Comparison of ENCODE assay signal across 22 cellular contexts in the genomic region with DNA sequence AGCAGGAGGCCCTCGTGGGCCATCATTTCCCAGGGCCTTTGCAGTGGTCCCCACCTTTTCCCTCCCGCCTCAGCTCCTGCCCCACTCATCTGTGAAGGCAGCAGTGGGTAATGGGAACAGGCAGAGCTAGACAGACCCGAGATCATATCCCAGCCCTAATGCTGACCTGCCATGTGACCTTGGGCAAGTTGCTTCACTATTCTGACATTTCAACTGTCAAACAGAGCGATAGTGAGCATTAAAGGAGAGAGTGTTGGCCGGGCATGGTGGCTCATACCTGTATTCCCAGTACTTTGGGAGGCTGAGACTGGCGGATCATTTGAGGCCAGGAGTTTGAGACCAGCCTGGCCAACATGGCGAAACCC. TPM values are rescaled to one million over a fixed set of nuclear protein-coding genes. Genes with fewer than 3 reads are reported as not detected.
A peak's percentile ranks its signal among the peaks of the same experiment; 100 is the strongest.
DNase-seq lines count a peak whose midpoint lies in the region; ATAC-seq, FAIRE-seq and TF ChIP-seq lines count a peak whose summit lies in the region.
"Had no signal": no experiment of that assay in that cellular context is flagged by ENCODE, and none has a peak within 500 bp of the region (broad histone marks: within the 10 kb centered on the region; RNA-seq: fewer than 3 reads in every experiment).

No MANE protein-coding gene starts in this region.

- H3K36me3 ChIP-seq in left lung: peaks cover 0 to 1% of the 10 kb centered on the region in 2 donors
- H3K36me3 ChIP-seq: prostate gland, SJCRH30, WERI-Rb-1 had no signal

- FAIRE-seq in H54 (lab: Jason Lieb, UNC): no peak
- FAIRE-seq: bronchial epithelial cell, colon, G401.6, H1, RCC 7860 had no signal

- H3K4me3 Mint-ChIP-seq in activated CD8-positive, alpha-beta T cell treated with anti-CD3 and anti-CD28 coated beads for 36 hours: peak overlapping the region; percentile 28
- H3K4me3 Mint-ChIP-seq in activated CD8-positive, alpha-beta T cell treated with anti-CD3 and anti-CD28 coated beads, Interleukin-2, amount 10 ng/mL, durations not matched to agents 7 days and 5 days: no peak overlapping the region
- no peak overlapping the region for H3K4me3 Mint-ChIP-seq in activated CD4-positive, alpha-beta memory T cell treated with anti-CD3 and anti-CD28 coated beads for 36 hours
- no peak overlapping the region for H3K4me3 Mint-ChIP-seq in T-helper 17 cell
- H3K4me3 Mint-ChIP-seq: B cell had no signal

- no peaks in the 10 kb centered on the region for H3K27me3 ChIP-seq in HL-60 (ENCODE audit: insufficient read depth, poor library complexity, severe bottlenecking)
- no peaks in the 10 kb centered on the region for H3K27me3 ChIP-seq in left lung
- H3K27me3 ChIP-seq: SJCRH30 had no signal

- H3K9me3 ChIP-seq in left lung (no peaks in the 10 kb centered on the region), T-helper 17 cell (ENCODE audit: control insufficient read depth, low read length, poor library complexity, severe bottlenecking) (no peaks in the 10 kb centered on the region)
- H3K9me3 ChIP-seq: prostate gland, SJCRH30 had no signal

- peak; percentile 5 for ATAC-seq in activated CD8-positive, alpha-beta T cell treated with anti-CD3 and anti-CD28 coated beads for 36 hours
- no peak for ATAC-seq in activated CD8-positive, alpha-beta T cell treated with anti-CD3 and anti-CD28 coated beads, Interleukin-2, amount 10 ng/mL, durations not matched to agents 7 days and 5 days
- ATAC-seq in left lung: peak; percentile 32
- no peak for ATAC-seq in T-helper 17 cell

- peaks cover 0 to 33% of the 10 kb centered on the region in 2 donors for H3K4me1 ChIP-seq in left lung
- H3K4me1 ChIP-seq: prostate gland, SJCRH30 had no signal

- peaks cover 68% of the 10 kb centered on the region for H3K4me1 Mint-ChIP-seq in activated CD8-positive, alpha-beta T cell treated with anti-CD3 and anti-CD28 coated beads for 36 hours (ENCODE audit: low read depth)
- H3K4me1 Mint-ChIP-seq in activated CD8-positive, alpha-beta T cell treated with anti-CD3 and anti-CD28 coated beads, Interleukin-2, amount 10 ng/mL, durations not matched to agents 7 days and 5 days (ENCODE audit: low read depth): peaks cover 32% of the 10 kb centered on the region
- H3K4me1 Mint-ChIP-seq in activated CD4-positive, alpha-beta memory T cell treated with anti-CD3 and anti-CD28 coated beads for 36 hours (ENCODE audit: low read depth): peaks cover 58% of the 10 kb centered on the region
- peaks cover 24% of the 10 kb centered on the region for H3K4me1 Mint-ChIP-seq in T-helper 17 cell
- H3K4me1 Mint-ChIP-seq: B cell had no signal

- peak overlapping the region; percentile 89 for H3K27ac Mint-ChIP-seq in activated CD8-positive, alpha-beta T cell treated with anti-CD3 and anti-CD28 coated beads for 36 hours
- H3K27ac Mint-ChIP-seq in activated CD8-positive, alpha-beta T cell treated with anti-CD3 and anti-CD28 coated beads, Interleukin-2, amount 10 ng/mL, durations not matched to agents 7 days and 5 days: no peak overlapping the region
- peak overlapping the region; percentile 89 for H3K27ac Mint-ChIP-seq in activated CD4-positive, alpha-beta memory T cell treated with anti-CD3 and anti-CD28 coated beads for 36 hours
- H3K27ac Mint-ChIP-seq in T-helper 17 cell: no peak overlapping the region
- H3K27ac Mint-ChIP-seq: B cell had no signal

- POLR2A ChIA-PET in activated CD8-positive, alpha-beta T cell treated with anti-CD3 and anti-CD28 coated beads for 36 hours (lab: Charles Lee): interaction anchor here (0.8 to 2.9 kb wide), 9 partner anchors 10 to 284 kb away, joined by 3 to 16 read pairs (median 6); a partner anchor contains a TSS
- POLR2A ChIA-PET in activated CD8-positive, alpha-beta T cell treated with anti-CD3 and anti-CD28 coated beads, Interleukin-2, amount 10 ng/mL, durations not matched to agents 7 days and 5 days (lab: Charles Lee): no interaction called here
- POLR2A ChIA-PET in activated CD4-positive, alpha-beta memory T cell treated with anti-CD3 and anti-CD28 coated beads for 36 hours (lab: Charles Lee): interaction anchor here (0.9 to 2.7 kb wide), 10 partner anchors 11 to 283 kb away, joined by 3 to 17 read pairs (median 4); a partner anchor contains a TSS

- H3K9me3 Mint-ChIP-seq in activated CD8-positive, alpha-beta T cell treated with anti-CD3 and anti-CD28 coated beads for 36 hours: no peaks in the 10 kb centered on the region
- H3K9me3 Mint-ChIP-seq in activated CD8-positive, alpha-beta T cell treated with anti-CD3 and anti-CD28 coated beads, Interleukin-2, amount 10 ng/mL, durations not matched to agents 7 days and 5 days (ENCODE audit: insufficient read depth): no peaks in the 10 kb centered on the region
- H3K9me3 Mint-ChIP-seq in activated CD4-positive, alpha-beta memory T cell treated with anti-CD3 and anti-CD28 coated beads for 36 hours: no peaks in the 10 kb centered on the region

- no peak for TF ChIP-seq CTCF in activated CD8-positive, alpha-beta T cell treated with anti-CD3 and anti-CD28 coated beads for 36 hours (IDR thresholded peaks at IDR 0.05)
- TF ChIP-seq CTCF in HL-60 (IDR thresholded peaks at IDR 0.05; ENCODE audit: insufficient read depth, low read length) (no peak), left lung (IDR thresholded peaks at IDR 0.05) (no peak)

- peaks cover 3% of the 10 kb centered on the region for H3K36me3 Mint-ChIP-seq in activated CD8-positive, alpha-beta T cell treated with anti-CD3 and anti-CD28 coated beads for 36 hours (ENCODE audit: low read depth)
- H3K36me3 Mint-ChIP-seq in activated CD8-positive, alpha-beta T cell treated with anti-CD3 and anti-CD28 coated beads, Interleukin-2, amount 10 ng/mL, durations not matched to agents 7 days and 5 days (ENCODE audit: low read depth): peaks cover under 1% of the 10 kb centered on the region
- H3K36me3 Mint-ChIP-seq in activated CD4-positive, alpha-beta memory T cell treated with anti-CD3 and anti-CD28 coated beads for 36 hours: no peaks in the 10 kb centered on the region
- no peaks in the 10 kb centered on the region for H3K36me3 Mint-ChIP-seq in T-helper 17 cell (ENCODE audit: low read depth)

- no peak for DNase-seq in activated CD8-positive, alpha-beta T cell treated with anti-CD3 and anti-CD28 coated beads for 36 hours
- DNase-seq in activated CD8-positive, alpha-beta T cell treated with anti-CD3 and anti-CD28 coated beads, Interleukin-2, amount 10 ng/mL, durations not matched to agents 7 days and 5 days: no peak
- DNase-seq in HL-60 (ENCODE audit: low read depth in 1 of 2, low spot score in 1 of 2): peak in 1 of 2 experiments; percentile 57
- no peak for DNase-seq in activated CD4-positive, alpha-beta memory T cell treated with anti-CD3 and anti-CD28 coated beads for 36 hours
- DNase-seq in left lung: no peak
- DNase-seq in H54 (ENCODE audit: insufficient read length, low spot score): no peak
- DNase-seq in T-helper 17 cell: no peak
- no peak for DNase-seq in DMS53 (lab: John Stamatoyannopoulos, UW)
- DNase-seq: effector memory CD4-positive, alpha-beta T cell; foreskin melanocyte; KBM-7; mesendoderm; MM.1S; SJCRH30; WERI-Rb-1 had no signal

- H3K4me3 ChIP-seq in HL-60 (replicated peaks; ENCODE audit: insufficient read depth, low read length) (no peak overlapping the region), left lung (no peak overlapping the region)
- H3K4me3 ChIP-seq: prostate gland, SJCRH30 had no signal

- intact Hi-C loops in activated CD8-positive, alpha-beta T cell treated with anti-CD3 and anti-CD28 coated beads for 36 hours (cut with micrococcal nuclease): loop anchor here (2.0 kb wide), 1 partner anchor 38 kb away; no protein-coding TSS in a partner anchor
- intact Hi-C loops in activated CD4-positive, alpha-beta memory T cell treated with anti-CD3 and anti-CD28 coated beads for 36 hours (cut with micrococcal nuclease): loop anchor here (2.0 to 5.0 kb wide), 4 partner anchors 80 to 286 kb away; no protein-coding TSS in a partner anchor
- intact Hi-C loops in left lung (cut with DNase I): no loop called here

- TF ChIP-seq POLR2A in H54 (IDR thresholded peaks at IDR 0.05; ENCODE audit: low read depth, low read length): no peak

- H3K27ac ChIP-seq in HL-60 (replicated peaks) (peak overlapping the region; percentile 66), left lung (no peak overlapping the region)
- H3K27ac ChIP-seq: prostate gland, SJCRH30, WERI-Rb-1 had no signal

- CTCF ChIA-PET in activated CD8-positive, alpha-beta T cell treated with anti-CD3 and anti-CD28 coated beads for 36 hours (lab: Charles Lee): interaction anchor here (1.3 to 5.3 kb wide), 7 partner anchors 16 to 230 kb away, joined by 4 to 33 read pairs (median 8); a partner anchor contains a TSS
- CTCF ChIA-PET in activated CD8-positive, alpha-beta T cell treated with anti-CD3 and anti-CD28 coated beads, Interleukin-2, amount 10 ng/mL, durations not matched to agents 7 days and 5 days (lab: Charles Lee): interaction anchor here (1.3 kb wide), 2 partner anchors 25 to 80 kb away, joined by 3 read pairs; no protein-coding TSS in a partner anchor
- CTCF ChIA-PET in activated CD4-positive, alpha-beta memory T cell treated with anti-CD3 and anti-CD28 coated beads for 36 hours (lab: Charles Lee): interaction anchor here (0.8 to 5.1 kb wide), 6 partner anchors 17 to 208 kb away, joined by 3 to 65 read pairs (median 14); a partner anchor contains a TSS

- H3K27me3 Mint-ChIP-seq in activated CD8-positive, alpha-beta T cell treated with anti-CD3 and anti-CD28 coated beads for 36 hours: no peaks in the 10 kb centered on the region
- no peaks in the 10 kb centered on the region for H3K27me3 Mint-ChIP-seq in activated CD8-positive, alpha-beta T cell treated with anti-CD3 and anti-CD28 coated beads, Interleukin-2, amount 10 ng/mL, durations not matched to agents 7 days and 5 days (ENCODE audit: low read depth)
- no peaks in the 10 kb centered on the region for H3K27me3 Mint-ChIP-seq in activated CD4-positive, alpha-beta memory T cell treated with anti-CD3 and anti-CD28 coated beads for 36 hours
- no peaks in the 10 kb centered on the region for H3K27me3 Mint-ChIP-seq in T-helper 17 cell
- H3K27me3 Mint-ChIP-seq: B cell had no signal

RNA-seq across cellular contexts. Expression of a gene that starts 51.7 kb away (rescaled TPM):
- total RNA-seq in activated CD8-positive, alpha-beta T cell treated with anti-CD3 and anti-CD28 coated beads for 36 hours: 100 to 1,000 TPM; 139 TPM
- total RNA-seq in activated CD8-positive, alpha-beta T cell treated with anti-CD3 and anti-CD28 coated beads, Interleukin-2, amount 10 ng/mL, durations not matched to agents 7 days and 5 days: 100 to 1,000 TPM; 179 to 193 TPM
- total RNA-seq in activated CD4-positive, alpha-beta memory T cell treated with anti-CD3 and anti-CD28 coated beads for 36 hours: 100 to 1,000 TPM; 109 to 112 TPM
- 100 to 1,000 TPM in 1 of 2 donors, 10 to 100 TPM in 1; 85.6 to 104 TPM for total RNA-seq in left lung
- 10 to 100 TPM; 76.3 to 98.0 TPM for total RNA-seq in T-helper 17 cell

Comparison
In these comparisons a context has a peak if more than half of its experiments do, and no peak if none do; other contexts are left out.
1. ATAC-seq: peak in activated CD8-positive, alpha-beta T cell treated with anti-CD3 and anti-CD28 coated beads for 36 hours (single experiment) and left lung (single experiment); none in activated CD8-positive, alpha-beta T cell treated with anti-CD3 and anti-CD28 coated beads, Interleukin-2, amount 10 ng/mL, durations not matched to agents 7 days and 5 days (single experiment) and T-helper 17 cell (single experiment).
2. H3K27ac Mint-ChIP-seq: peak in activated CD8-positive, alpha-beta T cell treated with anti-CD3 and anti-CD28 coated beads for 36 hours (single experiment) and activated CD4-positive, alpha-beta memory T cell treated with anti-CD3 and anti-CD28 coated beads for 36 hours (single experiment); none in activated CD8-positive, alpha-beta T cell treated with anti-CD3 and anti-CD28 coated beads, Interleukin-2, amount 10 ng/mL, durations not matched to agents 7 days and 5 days (single experiment) and T-helper 17 cell (single experiment).
3. intact Hi-C loops: an anchor here in activated CD8-positive, alpha-beta T cell treated with anti-CD3 and anti-CD28 coated beads for 36 hours (2.0 kb wide) and activated CD4-positive, alpha-beta memory T cell treated with anti-CD3 and anti-CD28 coated beads for 36 hours (2.0 to 5.0 kb wide); none called in left lung.